ENCODE assay signal across 12 cellular contexts in the genomic region with DNA sequence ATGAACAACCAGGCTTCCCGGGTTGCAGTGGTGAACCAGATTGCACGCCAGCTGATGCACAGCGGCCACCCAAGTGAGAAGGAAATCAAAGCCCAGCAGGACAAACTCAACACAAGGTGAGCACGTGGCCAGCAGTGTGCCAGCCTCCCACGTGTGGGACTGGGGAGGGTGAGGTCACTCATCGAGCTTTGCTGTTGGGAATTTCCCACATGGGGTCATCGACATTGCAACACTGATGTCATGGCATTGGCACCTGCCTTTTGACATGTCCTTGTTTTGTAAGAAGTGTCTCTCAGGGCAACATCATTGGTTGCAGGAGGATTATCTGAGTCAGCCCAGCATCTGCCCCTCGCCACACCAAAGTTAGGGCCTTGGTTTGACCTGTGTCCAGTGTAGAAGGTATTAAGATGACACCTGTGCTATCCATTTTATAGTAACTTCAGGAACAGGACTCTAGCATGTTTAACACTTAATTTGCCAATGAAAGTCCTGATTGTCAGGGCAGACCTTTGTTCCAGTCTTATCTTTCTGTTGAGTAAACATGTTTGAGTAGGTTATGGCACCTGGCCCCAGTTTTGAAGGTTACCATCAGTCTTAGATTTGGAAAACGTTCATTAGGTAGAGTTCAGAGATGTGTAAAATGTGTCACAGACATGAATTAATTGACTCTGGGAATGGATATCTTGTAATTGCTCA.
A peak's percentile ranks its signal among the peaks of the same experiment; 100 is the strongest.
DNase-seq lines count a peak whose midpoint lies in the region; ATAC-seq, FAIRE-seq and TF ChIP-seq lines count a peak whose summit lies in the region.
"Had no signal": no experiment of that assay in that cellular context is flagged by ENCODE, and none has a peak within 500 bp of the region (broad histone marks: within the 10 kb centered on the region; RNA-seq: fewer than 3 reads in every experiment).

No MANE protein-coding gene starts in this region.

- H3K4me3 Mint-ChIP-seq in brain: no peak overlapping the region

- peak overlapping the region in 3 of 5 experiments; percentile 57 to 73 (median 62) for H3K27ac Mint-ChIP-seq in brain

- intact Hi-C loops in HepG2 (cut with micrococcal nuclease; ENCODE audit: unreplicated experiment) (loop anchor here (5.0 kb wide), 1 partner anchor 73 kb away; no protein-coding TSS in a partner anchor), lower leg skin (cut with DNase I; ENCODE audit: low total_unique reads) (no loop called here)

- H3K4me1 Mint-ChIP-seq in brain: peaks cover 23% of the 10 kb centered on the region

- peaks cover 5% of the 10 kb centered on the region for H3K27me3 Mint-ChIP-seq in brain

- peaks cover 79 to 98% of the 10 kb centered on the region in 2 experiments for H3K36me3 ChIP-seq in HepG2 (replicated peaks in 1 of 2; ENCODE audit: control insufficient read depth in 1 of 2, insufficient read depth in 2 of 2, low read length in 2 of 2)

- no peaks in the 10 kb centered on the region for H3K27me3 ChIP-seq in HepG2 (ENCODE audit: control insufficient read depth in 1 of 2, insufficient read depth in 2 of 2, low read length in 2 of 2)

- POLR2A ChIA-PET in A549 (lab: Yijun Ruan, JAX): no interaction called here
- POLR2A ChIA-PET in HepG2 (lab: Yijun Ruan, JAX): interaction anchor here (1.0 to 3.3 kb wide), 6 partner anchors 11 to 72 kb away, joined by 3 to 20 read pairs (median 4); no protein-coding TSS in a partner anchor

- H4K20me1 ChIP-seq in HepG2 (ENCODE audit: insufficient read depth, low read length): peaks cover 31% of the 10 kb centered on the region

- no peak for TF ChIP-seq POLR2A in A549 (IDR thresholded peaks at IDR 0.05; ENCODE audit: low read length)
- TF ChIP-seq POLR2A in H54 (IDR thresholded peaks at IDR 0.05; ENCODE audit: low read depth, low read length): no peak
- no peak for TF ChIP-seq POLR2A in HepG2 (IDR thresholded peaks at IDR 0.05; ENCODE audit: insufficient read depth in 1 of 2, low read depth in 2 of 2, low read length in 2 of 2)
- TF ChIP-seq POLR2A in lower leg skin (IDR thresholded peaks at IDR 0.05): no peak

- H3K36me3 Mint-ChIP-seq in brain: peaks cover 91% of the 10 kb centered on the region

- DNase-seq in A549 (ENCODE audit: low read depth in 1 of 2, low spot score in 1 of 2) (peak; percentile 69 to 89), H54 (ENCODE audit: insufficient read length, low spot score) (peak; percentile 55), HepG2 (ENCODE audit: low spot score) (peak; percentile 81), activated gamma-delta T cell (lab: John Stamatoyannopoulos, UW) (no peak), lower leg skin (ENCODE audit: low spot score in 2 of 2) (no peak)
- DNase-seq: activated CD8-positive, alpha-beta memory T cell treated with anti-CD3 and anti-CD28 coated beads, Interleukin-2, amount 50 U/mL, for 4 hours; DMS153; NCI-H748 treated with DMSO at 0.1 percent for 48 hours had no signal

- WGBS in A549 (ENCODE audit: missing lambda C conversion rate): 47% methylated on average over 9 of the region's 9 CpGs
- 75% methylated on average over 9 of the region's 9 CpGs for WGBS in HepG2 (ENCODE audit: low lambda C conversion rate)
- 54 to 64% methylated on average over 9 of the region's 9 CpGs for WGBS in lower leg skin, 2 donors

- H3K9me3 ChIP-seq in A549 (no peaks in the 10 kb centered on the region), HepG2 (ENCODE audit: low read length) (no peaks in the 10 kb centered on the region)

- peak overlapping the region; percentile 12; the same call in 1 of the 3 replicates for H3K4me2 ChIP-seq in A549
- H3K4me2 ChIP-seq in HepG2 (ENCODE audit: low read depth, low read length): no peak overlapping the region

- CTCF ChIA-PET in A549 (lab: Yijun Ruan, JAX): interaction anchor here (0.9 to 1.8 kb wide), 6 partner anchors 9 to 523 kb away, joined by 3 to 6 read pairs (median 3); no protein-coding TSS in a partner anchor
- CTCF ChIA-PET in HepG2 (lab: Yijun Ruan, JAX; ENCODE audit: low intra/inter-chr PET ratio, low total read pairs): no interaction called here

- H3K27ac ChIP-seq in A549 (peak overlapping the region; percentile 28 to 87; a peak in 5 of 6 replicates), HepG2 (ENCODE audit: extremely low read length, insufficient read depth, low read length) (peak overlapping the region; percentile 54)

- H3K9ac ChIP-seq in HepG2 (ENCODE audit: insufficient read depth, low read depth, low read length): no peak overlapping the region

- TF ChIP-seq EP300 in A549 (IDR thresholded peaks at IDR 0.05) (peak in 1 of 2 experiments; percentile 49; a peak in 1 of 5 replicates), HepG2 (IDR thresholded peaks at IDR 0.05; ENCODE audit: low read depth in 2 of 2, low read length in 2 of 2) (no peak; a peak in 1 of 4 replicates), HepG2 (CRISPR knock-in tag; IDR thresholded peaks at IDR 0.05; ENCODE audit: borderline replicate concordance) (peak; percentile 31; the same call in 1 of the 2 replicates)

- TF ChIP-seq RAD21 in A549 (conservative IDR thresholded peaks at IDR 0.05 in 1 of 2, IDR thresholded peaks at IDR 0.05 in 1 of 2) (no peak), HepG2 (CRISPR knock-in tag; IDR thresholded peaks at IDR 0.05) (no peak)

- no peaks in the 10 kb centered on the region for H3K9me3 Mint-ChIP-seq in brain

- in situ Hi-C loops in HepG2 (cut with HindIII; ENCODE audit: extremely low pct_ligation_motif_present, low pct_unique_long_range_greater_than_20kb): no loop called here

- no peak overlapping the region for H3K4me3 ChIP-seq in A549
- H3K4me3 ChIP-seq in HepG2 (replicated peaks in 1 of 3; ENCODE audit: insufficient read depth in 1 of 3, low read depth in 2 of 3, low read length in 3 of 3): no peak overlapping the region
- no peak overlapping the region for H3K4me3 ChIP-seq in lower leg skin (ENCODE audit: low read depth, poor library complexity, severe bottlenecking)

- TF ChIP-seq CTCF in A549 (IDR thresholded peaks at IDR 0.05) (no peak), brain (conservative IDR thresholded peaks at IDR 0.05) (no peak), HepG2 (CRISPR knock-in tag; IDR thresholded peaks at IDR 0.05) (no peak), lower leg skin (IDR thresholded peaks at IDR 0.05) (no peak)

- H3K79me2 ChIP-seq in HepG2 (ENCODE audit: insufficient read depth, low read length): peaks cover 21% of the 10 kb centered on the region

- ATAC-seq in A549: peak; percentile 22 to 41
- peak; percentile 53 for ATAC-seq in HepG2
- no peak for ATAC-seq in GM19467 (IDR thresholded peaks at IDR 0.05; ENCODE audit: unreplicated experiment)
- no peak for ATAC-seq in GM21723 (IDR thresholded peaks at IDR 0.05; ENCODE audit: unreplicated experiment)

- peaks cover 60% of the 10 kb centered on the region for H3K4me1 ChIP-seq in A549
- peaks cover 32% of the 10 kb centered on the region for H3K4me1 ChIP-seq in HepG2 (ENCODE audit: insufficient read depth, low read length)

- BruUV-seq in HepG2 (replicated peaks; lab: Mats Ljungman, UMichigan): no TSS peak

- H2AFZ ChIP-seq in HepG2 (ENCODE audit: low read length): no peak overlapping the region

- FAIRE-seq in A549 (lab: Jason Lieb, UNC) (no peak), H54 (lab: Jason Lieb, UNC) (no peak), HepG2 (lab: Jason Lieb, UNC) (no peak)
- FAIRE-seq: islet of Langerhans had no signal

TF ChIP-seq in A549, 52 proteins besides CTCF, POLR2A, EP300 and RAD21 (continues in another document):
- TF ChIP-seq JUN (IDR thresholded peaks at IDR 0.05) (peak in 1 of 2 experiments; percentile 28; a peak in 2 of 5 replicates), JUNB (IDR thresholded peaks at IDR 0.05) (peak; percentile 47; the same call in 1 of the 2 replicates), HDAC2 (IDR thresholded peaks at IDR 0.05) (no peak)
- TF ChIP-seq, protein P1, sequence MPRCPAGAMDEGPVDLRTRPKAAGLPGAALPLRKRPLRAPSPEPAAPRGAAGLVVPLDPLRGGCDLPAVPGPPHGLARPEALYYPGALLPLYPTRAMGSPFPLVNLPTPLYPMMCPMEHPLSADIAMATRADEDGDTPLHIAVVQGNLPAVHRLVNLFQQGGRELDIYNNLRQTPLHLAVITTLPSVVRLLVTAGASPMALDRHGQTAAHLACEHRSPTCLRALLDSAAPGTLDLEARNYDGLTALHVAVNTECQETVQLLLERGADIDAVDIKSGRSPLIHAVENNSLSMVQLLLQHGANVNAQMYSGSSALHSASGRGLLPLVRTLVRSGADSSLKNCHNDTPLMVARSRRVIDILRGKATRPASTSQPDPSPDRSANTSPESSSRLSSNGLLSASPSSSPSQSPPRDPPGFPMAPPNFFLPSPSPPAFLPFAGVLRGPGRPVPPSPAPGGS (IDR thresholded peaks at IDR 0.05): peak; percentile 36; the same call in 1 of the 3 replicates
- TF ChIP-seq, protein P2, sequence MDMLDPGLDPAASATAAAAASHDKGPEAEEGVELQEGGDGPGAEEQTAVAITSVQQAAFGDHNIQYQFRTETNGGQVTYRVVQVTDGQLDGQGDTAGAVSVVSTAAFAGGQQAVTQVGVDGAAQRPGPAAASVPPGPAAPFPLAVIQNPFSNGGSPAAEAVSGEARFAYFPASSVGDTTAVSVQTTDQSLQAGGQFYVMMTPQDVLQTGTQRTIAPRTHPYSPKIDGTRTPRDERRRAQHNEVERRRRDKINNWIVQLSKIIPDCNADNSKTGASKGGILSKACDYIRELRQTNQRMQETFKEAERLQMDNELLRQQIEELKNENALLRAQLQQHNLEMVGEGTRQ (IDR thresholded peaks at IDR 0.05): peak; percentile 90

Comparison
In these comparisons a context has a peak if more than half of its experiments do, and no peak if none do; other contexts are left out.
1. ATAC-seq: peak in A549 (2 of 2) and HepG2 (single experiment); none in GM19467 (single experiment) and GM21723 (single experiment).
2. DNase-seq: peak in A549 (2 of 2), H54 (single experiment) and HepG2 (single experiment); none in activated gamma-delta T cell (single experiment) and lower leg skin (0 of 2).